In genomic region chr1:169330927-169331326, GRCh38 we compare ENCODE assay signal across 10 cellular contexts.
"Had no signal": no experiment of that assay in that cellular context is flagged by ENCODE, and none has a peak within 500 bp of the region (broad histone marks: within the 10 kb centered on the region; RNA-seq: fewer than 3 reads in every experiment).

No MANE protein-coding gene starts in this region.

- H3K9me3 ChIP-seq: HAP-1 had no signal

- H3K36me3 ChIP-seq: HAP-1 had no signal

- ATAC-seq: HCT116 had no signal

- H3K4me2 ChIP-seq: KMS-11 had no signal

- H3K9ac ChIP-seq: GM23248, KMS-11 had no signal

- H3K27ac ChIP-seq: GM23248, KMS-11 had no signal

- DNase-seq: GM23248, GOT3, H7, HFFc6, IMR-90, KBM-7 had no signal

- H3K4me1 ChIP-seq: HAP-1 had no signal

- FAIRE-seq: HTR-8/SVneo had no signal

- H3K4me3 ChIP-seq: GM23248, HAP-1 had no signal

- H2AFZ ChIP-seq: GM23248 had no signal
